26 cellular contexts compared by ENCODE assay signal in the genomic region with DNA sequence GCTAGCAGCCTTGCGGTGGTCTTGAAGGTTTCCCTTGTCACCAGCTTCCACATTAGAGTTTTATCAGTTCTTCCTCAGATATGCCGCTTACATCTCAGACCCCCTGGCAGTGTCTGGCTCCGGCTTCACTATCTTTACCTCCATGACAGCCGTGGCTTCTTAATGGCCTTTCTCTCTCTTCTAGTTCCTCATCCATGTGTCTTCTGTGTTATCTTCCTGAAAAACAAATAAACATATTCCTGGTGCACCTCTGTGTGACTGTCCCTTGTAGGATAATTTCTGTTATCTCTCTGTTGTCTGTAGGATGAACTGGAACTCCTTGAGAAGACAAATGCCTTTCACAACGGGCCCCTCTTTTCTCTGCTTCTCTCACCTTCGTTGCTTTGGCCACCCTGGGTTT.
"Had no signal": no experiment of that assay in that cellular context is flagged by ENCODE, and none has a peak within 500 bp of the region (broad histone marks: within the 10 kb centered on the region; RNA-seq: fewer than 3 reads in every experiment).

No MANE protein-coding gene starts in this region.

- DNase-seq: activated CD4-positive, alpha-beta memory T cell treated with anti-CD3 and anti-CD28 coated beads for 36 hours; activated CD4-positive, alpha-beta T cell treated with anti-CD3 and anti-CD28 coated beads, Interleukin-2, amount 10 ng/mL, durations not matched to agents 7 days and 5 days; activated CD4-positive, CD25-positive, alpha-beta regulatory T cell; activated gamma-delta T cell; activated naive CD4-positive, alpha-beta T cell treated with anti-CD3 and anti-CD28 coated beads for 36 hours; activated T-cell treated with anti-CD3 and anti-CD28 coated beads for 4 hours; activated T-cell treated with anti-CD3 and anti-CD28 coated beads, Interleukin-2, amount 50 U/mL, for 48 hours; aorta; central memory CD4-positive, alpha-beta T cell; IMR-90; KBM-7; NCI-H1048; NCI-H1930; NCI-H345; NCI-H510A treated with DMSO at 0.1 percent for 48 hours; NCI-H69; NK-92 treated with Interleukin-12 subunit alpha and Interleukin-12 subunit beta, amount 100 ng/mL, for 24 hours; OCI-M1; Right ventricle myocardium superior; RPMI8226; SJCRH30; SK-N-SH; T-helper 1 cell had no signal

- H3K27ac Mint-ChIP-seq: activated CD4-positive, alpha-beta memory T cell treated with anti-CD3 and anti-CD28 coated beads for 36 hours; activated CD4-positive, alpha-beta T cell treated with anti-CD3 and anti-CD28 coated beads, Interleukin-2, amount 10 ng/mL, durations not matched to agents 7 days and 5 days; activated naive CD4-positive, alpha-beta T cell treated with anti-CD3 and anti-CD28 coated beads for 36 hours; activated T-helper 17 cell treated with anti-CD3 and anti-CD28 coated beads, Interleukin-2, amount 50 U/mL, for 72 hours had no signal

- H3K4me1 ChIP-seq: SJCRH30 had no signal

- H3K4me3 ChIP-seq: SJCRH30 had no signal

- H3K9me3 Mint-ChIP-seq: activated CD4-positive, alpha-beta memory T cell treated with anti-CD3 and anti-CD28 coated beads for 36 hours; activated CD4-positive, alpha-beta T cell treated with anti-CD3 and anti-CD28 coated beads, Interleukin-2, amount 10 ng/mL, durations not matched to agents 7 days and 5 days; activated naive CD4-positive, alpha-beta T cell treated with anti-CD3 and anti-CD28 coated beads for 36 hours; activated T-helper 17 cell treated with anti-CD3 and anti-CD28 coated beads, Interleukin-2, amount 50 U/mL, for 72 hours had no signal

- H3K36me3 Mint-ChIP-seq: activated CD4-positive, alpha-beta memory T cell treated with anti-CD3 and anti-CD28 coated beads for 36 hours had no signal

- FAIRE-seq: bronchial epithelial cell had no signal

- H3K27ac ChIP-seq: SJCRH30 had no signal

- ATAC-seq: activated T-helper 17 cell treated with anti-CD3 and anti-CD28 coated beads, Interleukin-2, amount 50 U/mL, for 72 hours; Panc1 had no signal

- H3K4me3 Mint-ChIP-seq: activated CD4-positive, alpha-beta memory T cell treated with anti-CD3 and anti-CD28 coated beads for 36 hours; activated CD4-positive, alpha-beta T cell treated with anti-CD3 and anti-CD28 coated beads, Interleukin-2, amount 10 ng/mL, durations not matched to agents 7 days and 5 days; activated naive CD4-positive, alpha-beta T cell treated with anti-CD3 and anti-CD28 coated beads for 36 hours; activated T-helper 17 cell treated with anti-CD3 and anti-CD28 coated beads, Interleukin-2, amount 50 U/mL, for 72 hours had no signal

- H3K27me3 ChIP-seq: SJCRH30 had no signal

- H3K36me3 ChIP-seq: SJCRH30 had no signal

- H3K9me3 ChIP-seq: SJCRH30, SK-N-SH had no signal

- H3K4me1 Mint-ChIP-seq: activated CD4-positive, alpha-beta T cell treated with anti-CD3 and anti-CD28 coated beads, Interleukin-2, amount 10 ng/mL, durations not matched to agents 7 days and 5 days; activated T-helper 17 cell treated with anti-CD3 and anti-CD28 coated beads, Interleukin-2, amount 50 U/mL, for 72 hours had no signal

- H3K27me3 Mint-ChIP-seq: activated CD4-positive, alpha-beta memory T cell treated with anti-CD3 and anti-CD28 coated beads for 36 hours; activated CD4-positive, alpha-beta T cell treated with anti-CD3 and anti-CD28 coated beads, Interleukin-2, amount 10 ng/mL, durations not matched to agents 7 days and 5 days; activated T-helper 17 cell treated with anti-CD3 and anti-CD28 coated beads, Interleukin-2, amount 50 U/mL, for 72 hours had no signal
